Comparison of ENCODE assay signal across 22 cellular contexts in the genomic region with DNA sequence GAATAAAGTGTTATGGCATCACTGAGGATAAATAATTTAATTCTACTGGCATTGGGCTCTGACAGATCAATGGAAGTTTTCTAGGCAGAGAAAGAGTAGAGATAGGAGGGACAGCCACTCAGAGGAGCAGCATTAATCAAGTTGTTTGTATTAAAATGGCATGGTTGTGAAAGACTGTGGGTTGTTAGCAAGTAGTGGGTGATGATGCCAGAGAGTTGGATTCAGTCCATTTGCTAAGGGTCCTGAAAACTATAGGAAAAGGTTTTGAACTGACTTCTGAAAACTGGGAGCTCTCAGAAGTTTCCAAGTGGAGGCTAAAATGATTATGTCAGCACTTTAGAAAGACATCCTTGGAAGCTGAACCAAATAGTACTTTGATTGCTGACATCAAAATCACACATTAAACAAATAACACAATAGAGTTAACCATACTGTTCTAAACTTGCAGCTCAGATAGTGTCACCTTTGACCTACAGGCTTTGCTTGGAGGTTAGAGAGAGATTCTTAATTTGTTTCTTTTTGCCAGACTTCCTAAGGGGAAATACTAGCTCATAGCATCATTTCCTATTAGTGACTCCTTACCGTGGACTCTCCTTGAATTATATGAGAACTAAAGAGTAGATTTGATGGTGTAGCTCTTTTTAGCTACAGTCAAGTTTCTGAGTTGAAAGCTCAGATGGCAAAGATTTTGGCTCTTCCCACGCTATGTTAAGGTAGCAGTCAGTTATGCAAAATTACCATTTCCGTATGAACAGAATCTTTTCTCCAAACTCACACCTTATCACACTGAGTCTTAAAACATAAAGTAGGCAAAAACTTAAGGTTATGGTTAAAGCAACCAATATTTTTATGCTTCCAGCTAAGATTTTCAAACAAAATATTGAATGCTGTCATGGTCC.
DNase-seq lines count a peak whose midpoint lies in the region; ATAC-seq, FAIRE-seq and TF ChIP-seq lines count a peak whose summit lies in the region.
"Had no signal": no experiment of that assay in that cellular context is flagged by ENCODE, and none has a peak within 500 bp of the region (broad histone marks: within the 10 kb centered on the region; RNA-seq: fewer than 3 reads in every experiment).

No MANE protein-coding gene starts in this region.

- TF ChIP-seq POLR2A in K562 (conservative IDR thresholded peaks at IDR 0.05) = no peak

- 49 to 57% methylated on average over 3 of the region's 3 CpGs for WGBS in heart right ventricle, 2 donors
- 53% methylated on average over 3 of the region's 3 CpGs for WGBS in K562 (ENCODE audit: insufficient coverage, low coverage, missing lambda C conversion rate)
- WGBS in liver = 83% methylated on average over 3 of the region's 3 CpGs

- peaks cover 0 to 8% (median 0%) of the 10 kb centered on the region in 9 donors for H3K36me3 ChIP-seq in heart right ventricle
- H3K36me3 ChIP-seq in K562 (ENCODE audit: control insufficient read depth, insufficient read depth, low read length) = no peaks in the 10 kb centered on the region
- H3K36me3 ChIP-seq in liver (ENCODE audit: control insufficient read depth in 4 of 4, insufficient read depth in 3 of 4, low read depth in 1 of 4, low read length in 3 of 4) = peaks cover 0 to 3% (median 0%) of the 10 kb centered on the region in 4 donors
- H3K36me3 ChIP-seq: adrenal gland, sigmoid colon, upper lobe of right lung had no signal

- no peak for FAIRE-seq in K562 (lab: Jason Lieb, UNC)
- FAIRE-seq: A204.1, GM19239 had no signal

- no peak overlapping the region for H3K4me2 ChIP-seq in K562 (ENCODE audit: insufficient read depth, low read length)

- no peak overlapping the region for H2AFZ ChIP-seq in K562 (ENCODE audit: low read depth, low read length)

- peaks cover 16 to 85% (median 64%) of the 10 kb centered on the region in 9 donors for H3K4me1 ChIP-seq in heart right ventricle
- H3K4me1 ChIP-seq in K562 (replicated peaks in 1 of 2; ENCODE audit: control insufficient read depth in 2 of 2, insufficient read depth in 2 of 2, low read length in 2 of 2) = peaks cover 4 to 17% of the 10 kb centered on the region in 2 experiments; a peak in 4 of 5 replicates
- H3K4me1 ChIP-seq in liver (ENCODE audit: control insufficient read depth in 4 of 4, insufficient read depth in 4 of 4, low read length in 3 of 4) = peaks cover 0 to 3% (median 0%) of the 10 kb centered on the region in 4 donors

- H3K9me3 ChIP-seq in heart right ventricle = no peaks in the 10 kb centered on the region
- H3K9me3 ChIP-seq in K562 (replicated peaks; ENCODE audit: control insufficient read depth, insufficient read depth, low read depth, low read length) = no peaks in the 10 kb centered on the region
- no peaks in the 10 kb centered on the region for H3K9me3 ChIP-seq in liver (ENCODE audit: control insufficient read depth in 4 of 4, low read length in 3 of 4)
- H3K9me3 ChIP-seq: adrenal gland, sigmoid colon, upper lobe of right lung had no signal

- CTCF ChIA-PET in K562 (lab: Yijun Ruan, JAX; ENCODE audit: low intra/inter-chr PET ratio) = no interaction called here

- in situ Hi-C loops in K562 (cut with MboI) = no loop called here

- intact Hi-C loops in heart right ventricle (cut with DNase I) = loop anchor here in 2 of 10 donors (5.0 to 10.0 kb wide), 3 partner anchors 276 to 698 kb away; a partner anchor contains a TSS
- intact Hi-C loops in cardiac septum (cut with DNase I) = loop anchor here (5.0 kb wide), 1 partner anchor 86 kb away; no protein-coding TSS in a partner anchor
- intact Hi-C loops in K562 (cut with micrococcal nuclease) = no loop called here

- H3K79me2 ChIP-seq in K562 (ENCODE audit: control insufficient read depth, insufficient read depth, low read length) = no peaks in the 10 kb centered on the region

- no peak for DNase-seq in heart right ventricle
- no peak for DNase-seq in cardiac septum (ENCODE audit: low spot score)
- no peak for DNase-seq in K562 (ENCODE audit: extremely low read depth in 1 of 4, low spot score in 3 of 4)
- no peak for DNase-seq in DMS53 (lab: John Stamatoyannopoulos, UW)
- DNase-seq in stimulated activated CD4-positive, alpha-beta T cell treated with anti-CD3 and anti-CD28 coated beads, Interleukin-1b, Interleukin-23, amount 100 ng/mL, for 48 hours = no peak
- DNase-seq in activated CD4-positive, alpha-beta T cell treated with anti-CD3 and anti-CD28 coated beads, Interleukin-2, amount 50 U/mL, for 4 hours = no peak
- DNase-seq: activated CD4-positive, alpha-beta T cell treated with anti-CD3 and anti-CD28 coated beads, Interleukin-2, amount 50 U/mL, for 1 hour; activated effector memory CD4-positive, alpha-beta T cell treated with anti-CD3 and anti-CD28 coated beads, Interleukin-2, amount 50 U/mL, for 16 hours; adrenal gland; Calu3; NCI-H2107; NCI-H524; nucleus accumbens; sigmoid colon; stimulated activated CD4-positive, alpha-beta T cell treated with anti-CD3 and anti-CD28 coated beads, Interleukin-2, amount 100 ng/mL, for 24 hours; upper lobe of right lung had no signal

- BruUV-seq in K562 (replicated peaks; lab: Mats Ljungman, UMichigan) = no TSS peak

- H4K20me1 ChIP-seq in K562 (replicated peaks; ENCODE audit: control insufficient read depth, insufficient read depth, low read length) = no peaks in the 10 kb centered on the region

- no peaks in the 10 kb centered on the region for H3K27me3 ChIP-seq in heart right ventricle
- H3K27me3 ChIP-seq in K562 (ENCODE audit: control insufficient read depth in 2 of 2, insufficient read depth in 2 of 2, low read length in 2 of 2) = no peaks in the 10 kb centered on the region
- no peaks in the 10 kb centered on the region for H3K27me3 ChIP-seq in liver (ENCODE audit: control insufficient read depth in 4 of 4, insufficient read depth in 4 of 4, low read length in 3 of 4)
- H3K27me3 ChIP-seq: adrenal gland, sigmoid colon, upper lobe of right lung had no signal

- no peak overlapping the region for H3K9ac ChIP-seq in K562 (ENCODE audit: insufficient read depth in 1 of 2, low read depth in 2 of 2, low read length in 2 of 2)
- H3K9ac ChIP-seq in liver (ENCODE audit: low read depth in 1 of 2, low read length in 2 of 2) = no peak overlapping the region

- ATAC-seq in heart right ventricle (peak; percentile 35 to 83 (median 64)), K562 (no peak), GM21381 (IDR thresholded peaks at IDR 0.05; ENCODE audit: unreplicated experiment) (no peak)
- ATAC-seq: HCT116, upper lobe of right lung had no signal

- TF ChIP-seq RAD21 in K562 (CRISPR knock-in tag; conservative IDR thresholded peaks at IDR 0.05 in 1 of 2, IDR thresholded peaks at IDR 0.05 in 1 of 2) (no peak), liver (IDR thresholded peaks at IDR 0.05) (no peak)

- no peak for TF ChIP-seq EP300 in K562 (IDR thresholded peaks at IDR 0.05; ENCODE audit: low read length)

- no peak for TF ChIP-seq CTCF in heart right ventricle (IDR thresholded peaks at IDR 0.05)
- TF ChIP-seq CTCF in K562 (IDR thresholded peaks at IDR 0.05 in 2 of 3, conservative IDR thresholded peaks at IDR 0.05 in 1 of 3; ENCODE audit: insufficient read depth in 2 of 3, low read depth in 1 of 3, low read length in 3 of 3) = no peak
- TF ChIP-seq CTCF in liver (IDR thresholded peaks at IDR 0.05; ENCODE audit: low read depth, low read length, missing input control) = no peak

- H3K4me3 ChIP-seq in heart right ventricle = no peak overlapping the region
- H3K4me3 ChIP-seq in K562 = no peak overlapping the region
- H3K4me3 ChIP-seq in liver (ENCODE audit: low read depth in 1 of 3, low read length in 3 of 3) = no peak overlapping the region
- H3K4me3 ChIP-seq: adrenal gland, sigmoid colon, upper lobe of right lung had no signal

- no peaks in the 10 kb centered on the region for H3K9me1 ChIP-seq in K562 (ENCODE audit: control insufficient read depth, insufficient read depth, low read length)

- POLR2A ChIA-PET in K562 (lab: Yijun Ruan, JAX) = interaction anchor here (0.6 to 1.0 kb wide), 2 partner anchors 8 to 15 kb away, joined by 3 read pairs; no protein-coding TSS in a partner anchor

- peak overlapping the region in 7 of 10 donors; percentile 15 to 69 (median 50) for H3K27ac ChIP-seq in heart right ventricle
- no peak overlapping the region for H3K27ac ChIP-seq in K562 (ENCODE audit: extremely low read depth, low read depth, low read length)
- no peak overlapping the region for H3K27ac ChIP-seq in liver (ENCODE audit: low read depth in 1 of 2, low read length in 2 of 2)
- H3K27ac ChIP-seq: adrenal gland, epithelial cell of prostate, sigmoid colon, upper lobe of right lung had no signal

TF ChIP-seq in K562, 482 proteins besides CTCF, POLR2A, EP300 and RAD21 (continues in another document):
- TF ChIP-seq ZNF23 (CRISPR knock-in tag; IDR thresholded peaks at IDR 0.05) = no peak
- no peak for TF ChIP-seq ZNF174 (CRISPR knock-in tag; IDR thresholded peaks at IDR 0.05)
- TF ChIP-seq HNRNPUL1 (IDR thresholded peaks at IDR 0.05; ENCODE audit: low read length) = no peak
- peak; percentile 92 for TF ChIP-seq MAFF (IDR thresholded peaks at IDR 0.05; ENCODE audit: low read length)
- no peak for TF ChIP-seq ZNF444 (CRISPR knock-in tag; IDR thresholded peaks at IDR 0.05)
- no peak for TF ChIP-seq MXI1 (IDR thresholded peaks at IDR 0.05; ENCODE audit: low read depth, low read length)
- TF ChIP-seq ZNF121 (CRISPR knock-in tag; conservative IDR thresholded peaks at IDR 0.05) = no peak
- TF ChIP-seq ZNF146 (CRISPR knock-in tag; IDR thresholded peaks at IDR 0.05; ENCODE audit: unreplicated experiment) = no peak
- no peak for TF ChIP-seq ELF1 (tag; IDR thresholded peaks at IDR 0.05)
- TF ChIP-seq C11orf30 (IDR thresholded peaks at IDR 0.05; ENCODE audit: low read depth) = peak; percentile 81; the same call in 1 of the 2 replicates
- TF ChIP-seq MAFK (IDR thresholded peaks at IDR 0.05; ENCODE audit: low read length) = peak; percentile 94

TF ChIP-seq in liver, 16 proteins besides CTCF, POLR2A, EP300 and RAD21:
- peak; percentile 91 for TF ChIP-seq NR2F2 (IDR thresholded peaks at IDR 0.05)
- TF ChIP-seq GABPA (IDR thresholded peaks at IDR 0.05 in 1 of 2, conservative IDR thresholded peaks at IDR 0.05 in 1 of 2) = no peak

Comparison
In these comparisons a context has a peak if more than half of its experiments do, and no peak if none do; other contexts are left out.
1. ATAC-seq: peak in heart right ventricle (8 of 8); none in K562 (single experiment) and GM21381 (single experiment).
2. H3K27ac ChIP-seq: peak in heart right ventricle (7 of 10); none in K562 (single experiment) and liver (0 of 2).